8 cellular contexts compared by ENCODE assay signal in genomic region chr11:69674886-69675714, GRCh38. TPM values are rescaled to one million over a fixed set of nuclear protein-coding genes. Genes with fewer than 3 reads are reported as not detected.
DNase-seq lines count a peak whose midpoint lies in the region; ATAC-seq and TF ChIP-seq lines count a peak whose summit lies in the region.

Gene LTO1 (minus strand): TSS chr11:69675353. CDS start chr11:69675239, 114 bp downstream.

- H3K4me1 ChIP-seq in suprapubic skin: peaks cover 23% of the 10 kb centered on the region

- no peak for TF ChIP-seq EP300 in suprapubic skin (IDR thresholded peaks at IDR 0.05)

- DNase-seq in GM04503 (ENCODE audit: low read depth): peak; percentile 69
- peak; percentile 90 for DNase-seq in NCI-H1092 (lab: John Stamatoyannopoulos, UW)
- peak; percentile 86 for DNase-seq in SKM-1 (lab: John Stamatoyannopoulos, UW; ENCODE audit: unreplicated experiment)
- DNase-seq in activated naive CD4-positive, alpha-beta T cell treated with anti-CD3 and anti-CD28 coated beads, Interleukin-2, amount 50 U/mL, for 72 hours (ENCODE audit: low spot score in 2 of 2): peak; percentile 95 to 97
- DNase-seq in glomerular endothelial cell (ENCODE audit: extremely low read depth, low read depth, low spot score): no peak
- peak; percentile 91 for DNase-seq in occipital lobe (lab: John Stamatoyannopoulos, UW)
- DNase-seq in suprapubic skin (ENCODE audit: low spot score in 2 of 2): peak; percentile 97

- H3K9me3 Mint-ChIP-seq in activated naive CD4-positive, alpha-beta T cell treated with anti-CD3 and anti-CD28 coated beads, Interleukin-2, amount 50 U/mL, for 72 hours: no peaks in the 10 kb centered on the region

- H3K4me3 ChIP-seq in suprapubic skin: peak within 1 kb of the TSS; percentile 70

- H3K36me3 ChIP-seq in suprapubic skin: peaks cover 20% of the 10 kb centered on the region

- H3K36me3 Mint-ChIP-seq in activated naive CD4-positive, alpha-beta T cell treated with anti-CD3 and anti-CD28 coated beads, Interleukin-2, amount 50 U/mL, for 72 hours: peaks cover 0 to 8% of the 10 kb centered on the region in 2 donors

- no peaks in the 10 kb centered on the region for H3K9me3 ChIP-seq in suprapubic skin

- H3K27ac Mint-ChIP-seq in activated naive CD4-positive, alpha-beta T cell treated with anti-CD3 and anti-CD28 coated beads, Interleukin-2, amount 50 U/mL, for 72 hours: peak within 1 kb of the TSS; percentile 88 to 94

- peak within 1 kb of the TSS; percentile 89 for H3K27ac ChIP-seq in suprapubic skin

- peak in 1 of 2 donors; percentile 74 for TF ChIP-seq POLR2A in suprapubic skin (IDR thresholded peaks at IDR 0.05)

- peak; percentile 86 for ATAC-seq in HG02571 (IDR thresholded peaks at IDR 0.05; ENCODE audit: unreplicated experiment)
- ATAC-seq in activated naive CD4-positive, alpha-beta T cell treated with anti-CD3 and anti-CD28 coated beads, Interleukin-2, amount 50 U/mL, for 72 hours: peak; percentile 93 to 94

- TF ChIP-seq CTCF in suprapubic skin (IDR thresholded peaks at IDR 0.05): peak in 1 of 2 donors; percentile 17

- WGBS in suprapubic skin: 5% methylated on average over 22 of the region's 72 CpGs

- H3K27me3 ChIP-seq in suprapubic skin: no peaks in the 10 kb centered on the region

RNA-seq across cellular contexts. Expression of gene LTO1, which starts in this region (rescaled TPM):
- 10 to 100 TPM; 19.1 to 21.0 TPM for total RNA-seq in activated naive CD4-positive, alpha-beta T cell treated with anti-CD3 and anti-CD28 coated beads, Interleukin-2, amount 50 U/mL, for 72 hours
- total RNA-seq in glomerular endothelial cell (9.6 and 18.1 TPM in 2 replicates), occipital lobe (17.9 TPM), suprapubic skin (10 to 100 TPM; 20.6 to 41.4 (median 22.7) TPM)
